In the genomic region with DNA sequence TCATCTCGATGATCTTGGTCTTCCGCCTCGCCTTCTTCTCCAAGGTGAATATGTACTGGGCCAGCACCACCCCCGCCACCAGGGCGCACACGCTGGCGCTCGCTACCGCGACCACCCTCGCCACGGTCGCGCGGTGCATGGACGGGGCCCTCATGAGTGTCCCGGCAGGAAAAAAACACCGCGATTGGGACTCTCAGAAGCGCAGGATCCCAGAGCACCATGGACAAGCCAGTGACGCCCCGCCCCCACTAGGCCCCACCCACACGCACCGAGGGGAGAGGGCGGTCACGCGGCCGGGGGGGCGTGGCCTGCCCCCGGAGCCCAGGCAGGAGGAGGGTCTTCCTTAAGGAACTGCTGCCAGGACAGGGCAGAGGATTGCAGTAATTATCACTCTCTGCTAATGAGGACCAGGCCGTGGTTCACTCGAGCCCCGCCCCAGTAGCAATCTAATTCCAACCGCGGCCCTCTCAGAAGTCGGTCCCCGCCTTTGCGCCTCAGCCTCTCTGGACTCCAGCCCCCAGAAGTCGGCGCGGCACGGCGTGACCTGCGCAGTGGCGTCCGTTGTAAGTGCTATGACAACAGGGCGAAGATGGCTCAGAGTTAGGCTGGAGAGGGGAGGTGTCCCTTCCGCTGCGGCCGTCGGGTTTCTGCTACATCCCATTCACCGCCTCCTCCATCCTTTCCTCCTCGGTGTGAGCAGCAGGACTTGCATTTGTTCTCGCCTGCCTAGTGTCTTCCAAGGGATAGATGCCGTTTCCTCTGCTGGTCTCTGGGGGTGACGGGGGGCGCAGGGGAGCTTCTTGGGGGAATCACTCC, we compare ENCODE assay signal across 8 cellular contexts. TPM values are rescaled to one million over a fixed set of nuclear protein-coding genes. Genes with fewer than 3 reads are reported as not detected.
A peak's percentile ranks its signal among the peaks of the same experiment; 100 is the strongest.
DNase-seq lines count a peak whose midpoint lies in the region; ATAC-seq and TF ChIP-seq lines count a peak whose summit lies in the region.

Gene BBS9, plus strand, starts transcription at position 575 of the 816 bp plus-strand sequence. CDS start 16,689 bp downstream, outside the sequence.

- intact Hi-C loops in colonic mucosa (cut with DNase I), result no loop called here

- no peak for TF ChIP-seq CTCF in colonic mucosa (IDR thresholded peaks at IDR 0.05)

- H3K4me2 ChIP-seq in BLaER1 treated with 17β-estradiol and CSF1 and Interleukin-3, amounts not matched to agents 10 nM and 100 nM, result peak within 1 kb of the TSS; percentile 77 to 94 (median 86)

- H3K36me3 ChIP-seq in BLaER1 treated with 17β-estradiol and CSF1 and Interleukin-3, amounts not matched to agents 10 nM and 100 nM, result no peaks in the 10 kb centered on the region
- no peaks in the 10 kb centered on the region for H3K36me3 ChIP-seq in colonic mucosa

- peak; percentile 100 for ATAC-seq in HG03457 (IDR thresholded peaks at IDR 0.05; ENCODE audit: unreplicated experiment)

- H3K27ac ChIP-seq in BLaER1 treated with 17β-estradiol and CSF1 and Interleukin-3, amounts not matched to agents 10 nM and 100 nM, result peak within 1 kb of the TSS in 10 of 11 experiments; percentile 50 to 85 (median 70); a peak in 18 of 22 replicates
- H3K27ac ChIP-seq in colonic mucosa, result peak within 1 kb of the TSS; percentile 79

- no peaks in the 10 kb centered on the region for H3K27me3 ChIP-seq in BLaER1 treated with 17β-estradiol and CSF1 and Interleukin-3, amounts not matched to agents 10 nM and 100 nM
- no peaks in the 10 kb centered on the region for H3K27me3 ChIP-seq in colonic mucosa

- H3K4me1 ChIP-seq in BLaER1 treated with 17β-estradiol and CSF1 and Interleukin-3, amounts not matched to agents 10 nM and 100 nM, result peaks cover 8 to 23% (median 14%) of the 10 kb centered on the region in 10 experiments; a peak in 19 of 20 replicates
- H3K4me1 ChIP-seq in colonic mucosa, result no peaks in the 10 kb centered on the region

- no peaks in the 10 kb centered on the region for H4K20me1 ChIP-seq in BLaER1 treated with 17β-estradiol and CSF1 and Interleukin-3, amounts not matched to agents 10 nM and 100 nM

- DNase-seq in GM19240 (ENCODE audit: insufficient read length, low spot score) (peak; percentile 90), NCI-H524 (lab: John Stamatoyannopoulos, UW) (peak; percentile 79 to 97), colonic mucosa (peak; percentile 98), kidney tubule cell (ENCODE audit: low spot score) (peak; percentile 96)
- peak; percentile 86 to 88 for DNase-seq in activated CD4-positive, alpha-beta T cell treated with anti-CD3 and anti-CD28 coated beads for 4 hours
- peak; percentile 70 to 83 for DNase-seq in stimulated activated CD4-positive, alpha-beta T cell treated with anti-CD3 and anti-CD28 coated beads, Interleukin-1b, Interleukin-23, amount 100 ng/mL, for 1 hour (ENCODE audit: low read depth in 2 of 2)

- peaks cover 0 to 9% (median 5%) of the 10 kb centered on the region in 11 experiments; a peak in 14 of 22 replicates for H3K9me3 ChIP-seq in BLaER1 treated with 17β-estradiol and CSF1 and Interleukin-3, amounts not matched to agents 10 nM and 100 nM (replicated peaks in 1 of 11)
- no peaks in the 10 kb centered on the region for H3K9me3 ChIP-seq in colonic mucosa

- peak within 1 kb of the TSS; percentile 78 to 92 (median 82) for H3K4me3 ChIP-seq in BLaER1 treated with 17β-estradiol and CSF1 and Interleukin-3, amounts not matched to agents 10 nM and 100 nM
- H3K4me3 ChIP-seq in colonic mucosa, result peak within 1 kb of the TSS; percentile 52

- H3K9ac ChIP-seq in BLaER1 treated with 17β-estradiol and CSF1 and Interleukin-3, amounts not matched to agents 10 nM and 100 nM, result peak within 1 kb of the TSS; percentile 60 to 80 (median 76)
- H3K9ac ChIP-seq in colonic mucosa (ENCODE audit: low read depth in 2 of 2, low read length in 2 of 2), result peak within 1 kb of the TSS; percentile 68 to 84

RNA-seq across cellular contexts. Expression of gene BBS9, which starts in this region (rescaled TPM):
- total RNA-seq in colonic mucosa, result 10 to 100 TPM in 1 of 2 donors, 1 to 10 TPM in 1; 9.3 to 10.9 TPM

Comparison
In these comparisons a context has a peak if more than half of its experiments do, and no peak if none do; other contexts are left out.
1. Peak in every context shown above with its lines: DNase-seq, ATAC-seq, H3K4me3 ChIP-seq and H3K27ac ChIP-seq.